ENCODE assay signal across 1 cellular context in the genomic region with DNA sequence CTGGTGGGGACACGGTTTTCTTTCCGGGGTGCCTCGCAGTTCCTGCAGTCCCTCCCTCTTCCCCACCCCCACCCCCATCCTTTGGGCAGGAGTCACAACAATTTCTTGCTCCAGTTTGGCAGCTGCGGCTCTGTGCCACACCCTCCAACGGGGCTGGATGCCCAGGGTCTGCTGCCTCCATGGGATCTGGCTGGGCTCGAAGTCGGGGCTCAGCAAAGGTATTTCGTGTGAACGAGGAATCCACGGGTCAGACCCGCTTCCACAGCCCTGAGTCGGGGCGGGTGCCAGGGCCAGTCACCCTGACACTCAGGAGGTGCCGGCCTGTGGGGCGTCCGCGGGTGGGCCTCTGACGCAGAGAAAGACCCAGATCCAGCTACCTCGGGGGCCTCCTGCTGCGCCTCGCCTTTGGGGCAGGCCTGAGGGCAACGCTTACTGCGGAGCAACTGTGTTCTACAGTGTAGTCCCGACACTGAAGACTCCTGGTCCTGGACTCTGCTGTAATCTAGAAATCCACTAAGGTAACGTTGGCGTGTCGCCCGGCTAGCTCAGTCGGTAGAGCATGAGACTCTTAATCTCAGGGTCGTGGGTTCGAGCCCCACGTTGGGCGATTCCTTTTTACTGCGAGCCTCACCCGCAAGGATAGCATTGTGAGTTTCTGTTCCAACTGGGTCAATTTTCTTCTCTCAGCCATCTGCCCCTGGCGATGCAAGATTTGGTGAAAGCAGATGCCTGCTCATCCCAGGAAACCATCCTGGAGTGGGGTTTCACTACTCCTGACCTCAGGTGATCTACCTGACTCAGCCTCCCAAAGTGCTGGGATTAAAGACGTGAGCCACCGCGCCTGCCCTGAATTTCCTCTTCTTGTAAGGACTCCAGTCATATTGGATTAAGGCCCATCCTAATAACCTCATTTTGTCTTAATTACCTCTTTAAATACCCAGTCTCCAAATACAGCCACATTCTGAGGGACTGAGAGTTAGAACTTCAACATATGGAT.
TF ChIP-seq lines count a peak whose summit lies in the region.

No MANE protein-coding gene starts in this region.

TF ChIP-seq in HepG2, 621 proteins besides CTCF, POLR2A, EP300 and RAD21 (continued from another document):
- TF ChIP-seq HMGXB3 (CRISPR knock-in tag; IDR thresholded peaks at IDR 0.05; ENCODE audit: borderline replicate concordance) (no peak), RORA (CRISPR knock-in tag; IDR thresholded peaks at IDR 0.05) (no peak), CREM (IDR thresholded peaks at IDR 0.05) (0 out of 2 replicates have a peak, but pooled peaks have one; percentile 42), CREM (CRISPR knock-in tag; IDR thresholded peaks at IDR 0.05) (no peak), ZKSCAN8 (CRISPR knock-in tag; IDR thresholded peaks at IDR 0.05; ENCODE audit: borderline replicate concordance) (0 out of 2 replicates have a peak, but pooled peaks have one; percentile 19), BORCS8-MEF2B (CRISPR knock-in tag; IDR thresholded peaks at IDR 0.05) (no peak), SKI (IDR thresholded peaks at IDR 0.05; ENCODE audit: partially characterized antibody) (no peak), RBFOX2 (IDR thresholded peaks at IDR 0.05; ENCODE audit: low read depth, low read length) (no peak), IRX3 (CRISPR knock-in tag; IDR thresholded peaks at IDR 0.05; ENCODE audit: borderline replicate concordance, low read depth) (no peak), ZNF251 (CRISPR knock-in tag; IDR thresholded peaks at IDR 0.05) (no peak), RFXANK (CRISPR knock-in tag; IDR thresholded peaks at IDR 0.05) (no peak), MTF1 (CRISPR knock-in tag; IDR thresholded peaks at IDR 0.05) (no peak)
- TF ChIP-seq, protein P1, sequence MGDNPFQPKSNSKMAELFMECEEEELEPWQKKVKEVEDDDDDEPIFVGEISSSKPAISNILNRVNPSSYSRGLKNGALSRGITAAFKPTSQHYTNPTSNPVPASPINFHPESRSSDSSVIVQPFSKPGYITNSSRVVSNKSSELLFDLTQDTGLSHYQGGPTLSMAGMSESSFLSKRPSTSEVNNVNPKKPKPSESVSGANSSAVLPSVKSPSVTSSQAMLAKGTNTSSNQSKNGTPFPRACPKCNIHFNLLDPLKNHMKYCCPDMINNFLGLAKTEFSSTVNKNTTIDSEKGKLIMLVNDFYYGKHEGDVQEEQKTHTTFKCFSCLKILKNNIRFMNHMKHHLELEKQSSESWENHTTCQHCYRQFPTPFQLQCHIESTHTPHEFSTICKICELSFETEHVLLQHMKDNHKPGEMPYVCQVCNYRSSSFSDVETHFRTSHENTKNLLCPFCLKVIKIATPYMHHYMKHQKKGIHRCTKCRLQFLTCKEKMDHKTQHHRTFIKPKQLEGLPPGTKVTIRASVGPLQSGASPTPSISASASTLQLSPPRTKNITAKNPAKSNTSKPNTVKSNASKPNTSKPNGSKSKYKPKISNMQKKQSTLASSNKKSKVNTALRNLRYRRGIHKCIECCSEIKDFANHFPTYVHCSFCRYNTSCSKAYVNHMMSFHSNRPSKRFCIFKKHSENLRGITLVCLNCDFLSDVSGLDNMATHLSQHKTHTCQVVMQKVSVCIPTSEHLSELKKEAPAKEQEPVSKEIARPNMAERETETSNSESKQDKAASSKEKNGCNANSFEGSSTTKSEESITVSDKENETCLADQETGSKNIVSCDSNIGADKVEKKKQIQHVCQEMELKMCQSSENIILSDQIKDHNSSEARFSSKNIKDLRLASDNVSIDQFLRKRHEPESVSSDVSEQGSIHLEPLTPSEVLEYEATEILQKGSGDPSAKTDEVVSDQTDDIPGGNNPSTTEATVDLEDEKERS (CRISPR knock-in tag; IDR thresholded peaks at IDR 0.05), result no peak
- TF ChIP-seq, protein P2, sequence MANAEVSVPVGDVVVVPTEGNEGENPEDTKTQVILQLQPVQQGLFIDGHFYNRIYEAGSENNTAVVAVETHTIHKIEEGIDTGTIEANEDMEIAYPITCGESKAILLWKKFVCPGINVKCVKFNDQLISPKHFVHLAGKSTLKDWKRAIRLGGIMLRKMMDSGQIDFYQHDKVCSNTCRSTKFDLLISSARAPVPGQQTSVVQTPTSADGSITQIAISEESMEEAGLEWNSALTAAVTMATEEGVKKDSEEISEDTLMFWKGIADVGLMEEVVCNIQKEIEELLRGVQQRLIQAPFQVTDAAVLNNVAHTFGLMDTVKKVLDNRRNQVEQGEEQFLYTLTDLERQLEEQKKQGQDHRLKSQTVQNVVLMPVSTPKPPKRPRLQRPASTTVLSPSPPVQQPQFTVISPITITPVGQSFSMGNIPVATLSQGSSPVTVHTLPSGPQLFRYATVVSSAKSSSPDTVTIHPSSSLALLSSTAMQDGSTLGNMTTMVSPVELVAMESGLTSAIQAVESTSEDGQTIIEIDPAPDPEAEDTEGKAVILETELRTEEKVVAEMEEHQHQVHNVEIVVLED (CRISPR knock-in tag; IDR thresholded peaks at IDR 0.05; ENCODE audit: borderline replicate concordance), result no peak
